1 cellular context compared by ENCODE assay signal in genomic region chr15:90886291-90886614, GRCh38.
TF ChIP-seq lines count a peak whose summit lies in the region.

No MANE protein-coding gene starts in this region.

TF ChIP-seq in K562, 482 proteins besides CTCF, POLR2A, EP300 and RAD21:
- no peak for TF ChIP-seq MCM5 (IDR thresholded peaks at IDR 0.05; ENCODE audit: low read depth)
- TF ChIP-seq RUNX1 (IDR thresholded peaks at IDR 0.05; ENCODE audit: low read depth), result no peak
- no peak for TF ChIP-seq ZNF57 (CRISPR knock-in tag; IDR thresholded peaks at IDR 0.05)
- TF ChIP-seq SRSF9 (IDR thresholded peaks at IDR 0.05; ENCODE audit: borderline replicate concordance, low read depth, low read length), result no peak
- TF ChIP-seq MTA2 (IDR thresholded peaks at IDR 0.05; ENCODE audit: low read depth), result no peak
- peak; percentile 86 for TF ChIP-seq ZFP91 (CRISPR knock-in tag; IDR thresholded peaks at IDR 0.05)
- TF ChIP-seq ZNF407 (IDR thresholded peaks at IDR 0.05; ENCODE audit: low read depth), result no peak
- TF ChIP-seq NR2C2 (CRISPR knock-in tag; IDR thresholded peaks at IDR 0.05), result no peak
- TF ChIP-seq NR2C2 (tag; IDR thresholded peaks at IDR 0.05), result no peak
- TF ChIP-seq BCOR (IDR thresholded peaks at IDR 0.05), result 0 out of 2 replicates have a peak, but pooled peaks have one; percentile 36
- TF ChIP-seq ZNF165 (CRISPR knock-in tag; IDR thresholded peaks at IDR 0.05; ENCODE audit: borderline replicate concordance), result no peak
- 0 out of 2 replicates have a peak, but pooled peaks have one; percentile 5 for TF ChIP-seq ZBTB33 (CRISPR knock-in tag; IDR thresholded peaks at IDR 0.05)
- no peak for TF ChIP-seq SLC30A9 (CRISPR knock-in tag; IDR thresholded peaks at IDR 0.05)
- no peak for TF ChIP-seq E2F3 (CRISPR knock-in tag; IDR thresholded peaks at IDR 0.05)
- no peak for TF ChIP-seq TRIM24 (IDR thresholded peaks at IDR 0.05)
- no peak for TF ChIP-seq NR2F6 (CRISPR knock-in tag; IDR thresholded peaks at IDR 0.05)
- TF ChIP-seq ZNF518B (CRISPR knock-in tag; IDR thresholded peaks at IDR 0.05), result no peak
- TF ChIP-seq L3MBTL2 (IDR thresholded peaks at IDR 0.05), result 0 out of 2 replicates have a peak, but pooled peaks have one; percentile 5
- TF ChIP-seq OTX1 (CRISPR knock-in tag; IDR thresholded peaks at IDR 0.05), result no peak
- no peak for TF ChIP-seq CEBPG (CRISPR knock-in tag; IDR thresholded peaks at IDR 0.05)
- no peak for TF ChIP-seq CEBPG (tag; conservative IDR thresholded peaks at IDR 0.05 in 1 of 2, IDR thresholded peaks at IDR 0.05 in 1 of 2)
- TF ChIP-seq STAG1 (CRISPR knock-in tag; IDR thresholded peaks at IDR 0.05; ENCODE audit: borderline replicate concordance), result no peak
- TF ChIP-seq EZH2 (IDR thresholded peaks at IDR 0.05; ENCODE audit: borderline replicate concordance, low read depth, low read length), result no peak
- no peak for TF ChIP-seq ZNF583 (CRISPR knock-in tag; IDR thresholded peaks at IDR 0.05)
- TF ChIP-seq ETV5 (CRISPR knock-in tag; IDR thresholded peaks at IDR 0.05; ENCODE audit: low read depth), result no peak
- TF ChIP-seq PCBP2 (IDR thresholded peaks at IDR 0.05; ENCODE audit: low read depth, low read length, poor library complexity, severe bottlenecking), result no peak
- no peak for TF ChIP-seq ZNF23 (CRISPR knock-in tag; IDR thresholded peaks at IDR 0.05)
- TF ChIP-seq ZNF609 (CRISPR knock-in tag; IDR thresholded peaks at IDR 0.05; ENCODE audit: borderline replicate concordance), result no peak
TF ChIP-seq in K562: peak in this region for 4.
